In genomic region chr5:56191646-56192045, GRCh38 we compare ENCODE assay signal across 21 cellular contexts. TPM values are rescaled to one million over a fixed set of nuclear protein-coding genes. Genes with fewer than 3 reads are reported as not detected.
"Had no signal": no experiment of that assay in that cellular context is flagged by ENCODE, and none has a peak within 500 bp of the region (broad histone marks: within the 10 kb centered on the region; RNA-seq: fewer than 3 reads in every experiment).

No MANE protein-coding gene starts in this region.

- H3K27me3 ChIP-seq: cardiac muscle cell, dorsolateral prefrontal cortex, foreskin keratinocyte, testis had no signal

- H3K36me3 ChIP-seq: cardiac muscle cell had no signal

- H3K9me3 ChIP-seq: testis had no signal

- H3K4me2 ChIP-seq: smooth muscle cell had no signal

- H3K4me1 ChIP-seq: testis had no signal

- DNase-seq: activated B cell treated with CpG ODN at 0.5 μM for 24 hours; activated CD4-positive, alpha-beta memory T cell treated with anti-CD3 and anti-CD28 coated beads, Interleukin-2, amount 10 ng/mL, durations not matched to agents 7 days and 5 days; activated CD4-positive, alpha-beta T cell treated with anti-CD3 and anti-CD28 coated beads for 48 hours; activated naive CD4-positive, alpha-beta T cell treated with Interleukin-2 at 50 U/mL for 16 hours; activated naive CD8-positive, alpha-beta T cell treated with anti-CD3 and anti-CD28 coated beads, Interleukin-2, amount 10 ng/mL, durations not matched to agents 7 days and 5 days; activated T-cell treated with anti-CD3 and anti-CD28 coated beads, Interleukin-2, amount 50 U/mL, for 24 hours; amygdala; dorsolateral prefrontal cortex; foreskin keratinocyte; glutamatergic neuron; kidney; stimulated activated CD4-positive, alpha-beta T cell treated with anti-CD3 and anti-CD28 coated beads, Interleukin-4, amount 100 ng/mL, for 1 hour; testis had no signal

- ATAC-seq: foreskin keratinocyte; left lobe of liver; natural killer cell treated with Interleukin-12 subunit alpha and Interleukin-12 subunit beta and Interleukin-15 and Interleukin-18, amount 100 ng/mL, for 72 hours; sciatic nerve; stimulated activated effector memory CD8-positive, alpha-beta T cell treated with anti-CD3 and anti-CD28 coated beads, Interleukin-12 subunit alpha, Interleukin-12 subunit beta, amount 100 ng/mL, for 72 hours had no signal

- H3K4me3 ChIP-seq: cardiac muscle cell, dorsolateral prefrontal cortex, smooth muscle cell, testis had no signal

- H3K27ac ChIP-seq: cardiac muscle cell, foreskin keratinocyte, testis had no signal

RNA-seq across cellular contexts. Expression of gene ANKRD55, which starts 41.5 kb away (rescaled TPM):
- total RNA-seq: activated B cell treated with CpG ODN at 0.5 μM for 24 hours, cardiac muscle cell, epithelial cell of proximal tubule, fibroblast of lung, foreskin keratinocyte, sciatic nerve had no signal
- polyA plus RNA-seq: fibroblast of lung, foreskin keratinocyte had no signal
